ENCODE assay signal across 11 cellular contexts in genomic region chr10:113232928-113233511, GRCh38.
A peak's percentile ranks its signal among the peaks of the same experiment; 100 is the strongest.
DNase-seq lines count a peak whose midpoint lies in the region; ATAC-seq lines count a peak whose summit lies in the region.
"Had no signal": no experiment of that assay in that cellular context is flagged by ENCODE, and none has a peak within 500 bp of the region (broad histone marks: within the 10 kb centered on the region; RNA-seq: fewer than 3 reads in every experiment).

No MANE protein-coding gene starts in this region.

- no peak overlapping the region for H3K9ac ChIP-seq in BLaER1

- H3K4me3 ChIP-seq in BLaER1: no peak overlapping the region
- H3K4me3 ChIP-seq: gastroesophageal sphincter, SK-N-MC had no signal

- peak; percentile 5 for DNase-seq in RPMI7951 (ENCODE audit: low read depth)
- no peak for DNase-seq in NCI-H2227 treated with DMSO at 0.1 percent for 48 hours (lab: John Stamatoyannopoulos, UW)
- DNase-seq in OCI-M2 (lab: John Stamatoyannopoulos, UW; ENCODE audit: unreplicated experiment): no peak
- no peak for DNase-seq in stimulated activated CD4-positive, alpha-beta T cell treated with anti-CD3 and anti-CD28 coated beads, Interleukin-2, amount 100 ng/mL, for 24 hours
- DNase-seq in SIG-M5 treated with dmso at 0.1 percent for 504 hours (lab: John Stamatoyannopoulos, UW; ENCODE audit: unreplicated experiment): no peak
- DNase-seq: stimulated activated naive CD4-positive, alpha-beta T cell had no signal

- no peaks in the 10 kb centered on the region for H3K36me3 ChIP-seq in BLaER1
- H3K36me3 ChIP-seq: gastroesophageal sphincter had no signal

- H3K4me2 ChIP-seq in BLaER1: peak overlapping the region; percentile 38

- H3K27ac ChIP-seq in BLaER1: peak overlapping the region; percentile 42
- H3K27ac ChIP-seq: gastroesophageal sphincter, SK-N-MC had no signal

- ATAC-seq in GM19463 (IDR thresholded peaks at IDR 0.05; ENCODE audit: unreplicated experiment) (peak; percentile 80), HG03064 (IDR thresholded peaks at IDR 0.05; ENCODE audit: low read depth, unreplicated experiment) (peak; percentile 68)
- ATAC-seq: gastroesophageal sphincter had no signal

- H4K20me1 ChIP-seq in BLaER1: no peaks in the 10 kb centered on the region

- peaks cover 32% of the 10 kb centered on the region for H3K9me3 ChIP-seq in BLaER1
- H3K9me3 ChIP-seq: gastroesophageal sphincter had no signal

- no peaks in the 10 kb centered on the region for H3K27me3 ChIP-seq in BLaER1
- H3K27me3 ChIP-seq: gastroesophageal sphincter had no signal

- H3K4me1 ChIP-seq in BLaER1: peaks cover 66% of the 10 kb centered on the region
- H3K4me1 ChIP-seq: gastroesophageal sphincter had no signal
